In genomic region chr11:14644396-14645246, GRCh38 we compare ENCODE assay signal across 8 cellular contexts. TPM values are rescaled to one million over a fixed set of nuclear protein-coding genes. Genes with fewer than 3 reads are reported as not detected.
DNase-seq lines count a peak whose midpoint lies in the region; ATAC-seq, FAIRE-seq and TF ChIP-seq lines count a peak whose summit lies in the region.

No MANE protein-coding gene starts in this region.

- DNase-seq in Caco-2 (peak; percentile 49 to 60), GM20000 (ENCODE audit: low spot score) (peak; percentile 11), HK-2 (ENCODE audit: unreplicated experiment) (peak; percentile 51), T-helper 17 cell (peak; percentile 20 to 22 (median 21)), K562 (ENCODE audit: extremely low read depth in 1 of 4, low spot score in 3 of 4) (peak in 3 of 4 experiments; percentile 11 to 60 (median 31)), iris pigment epithelial cell (ENCODE audit: low read depth) (peak; percentile 31), GM13977 (ENCODE audit: low spot score) (no peak)
- DNase-seq in stimulated activated CD4-positive, alpha-beta T cell treated with anti-CD3 and anti-CD28 coated beads, Interleukin-15, amount 100 ng/mL, for 1 hour (ENCODE audit: low read depth in 1 of 2, low spot score in 1 of 2) = peak; percentile 14 to 24

- WGBS in K562 (ENCODE audit: insufficient coverage, low coverage, missing lambda C conversion rate) = under 1% methylated on average over 39 of the region's 56 CpGs

- peak overlapping the region; percentile 88 for H3K4me2 ChIP-seq in K562 (ENCODE audit: insufficient read depth, low read length)

- TF ChIP-seq EP300 in K562 (IDR thresholded peaks at IDR 0.05; ENCODE audit: low read length) = no peak

- H3K4me1 Mint-ChIP-seq in Caco-2 (ENCODE audit: low read depth, unreplicated experiment) (peaks cover 14% of the 10 kb centered on the region), T-helper 17 cell (peaks cover 46% of the 10 kb centered on the region)

- no peaks in the 10 kb centered on the region for H3K9me3 ChIP-seq in Caco-2
- H3K9me3 ChIP-seq in T-helper 17 cell (ENCODE audit: control insufficient read depth, low read length, poor library complexity, severe bottlenecking) = no peaks in the 10 kb centered on the region
- H3K9me3 ChIP-seq in K562 (replicated peaks; ENCODE audit: control insufficient read depth, insufficient read depth, low read depth, low read length) = no peaks in the 10 kb centered on the region

- H3K27me3 ChIP-seq in Caco-2 (replicated peaks; ENCODE audit: control insufficient read depth, insufficient read depth, low read length) = no peaks in the 10 kb centered on the region
- no peaks in the 10 kb centered on the region for H3K27me3 ChIP-seq in K562 (ENCODE audit: control insufficient read depth in 2 of 2, insufficient read depth in 2 of 2, low read length in 2 of 2)

- H3K36me3 ChIP-seq in Caco-2 (ENCODE audit: control insufficient read depth, insufficient read depth, low read length) (no peaks in the 10 kb centered on the region), K562 (ENCODE audit: control insufficient read depth, insufficient read depth, low read length) (peaks cover 25% of the 10 kb centered on the region)

- TF ChIP-seq POLR2A in K562 (conservative IDR thresholded peaks at IDR 0.05) = no peak

- in situ Hi-C loops in K562 (cut with MboI) = loop anchor here (10.0 kb wide), 1 partner anchor 250 kb away; the partner anchor contains the start of gene CYP2R1
- in situ Hi-C loops in GM13977 (cut with MboI; ENCODE audit: low pct_unique_long_range_greater_than_20kb, low sequenced_read_pairs, unreplicated experiment) = no loop called here

- POLR2A ChIA-PET in Caco-2 (lab: Charles Lee) = interaction anchor here (0.6 to 1.0 kb wide), 6 partner anchors 13 to 247 kb away, joined by 3 to 6 read pairs (median 3); partner anchors contain the start of genes CYP2R1 and PSMA1
- POLR2A ChIA-PET in K562 (lab: Yijun Ruan, JAX) = interaction anchor here (0.6 to 1.6 kb wide), 13 partner anchors 9 to 463 kb away, joined by 3 to 6 read pairs (median 3); partner anchors contain the start of gene CYP2R1

- peaks cover 99% of the 10 kb centered on the region for H3K79me2 ChIP-seq in K562 (ENCODE audit: control insufficient read depth, insufficient read depth, low read length)

- H2AFZ ChIP-seq in K562 (ENCODE audit: low read depth, low read length) = peak overlapping the region; percentile 75

- H3K9me1 ChIP-seq in K562 (ENCODE audit: control insufficient read depth, insufficient read depth, low read length) = no peaks in the 10 kb centered on the region

- peak; percentile 52 for FAIRE-seq in K562 (lab: Jason Lieb, UNC)

- H3K27ac Mint-ChIP-seq in Caco-2 (ENCODE audit: unreplicated experiment) (peak overlapping the region; percentile 62), T-helper 17 cell (peak overlapping the region; percentile 88)

- intact Hi-C loops in Caco-2 (cut with micrococcal nuclease; ENCODE audit: unreplicated experiment) = loop anchor here (1.0 to 10.0 kb wide), 4 partner anchors 62 to 130 kb away; partner anchors contain the start of gene PSMA1
- intact Hi-C loops in K562 (cut with micrococcal nuclease) = loop anchor here (5.0 kb wide), 5 partner anchors 107 to 263 kb away; partner anchors contain the start of genes CYP2R1 and PSMA1

- H3K4me1 ChIP-seq in Caco-2 (peaks cover 17% of the 10 kb centered on the region; the same call in 1 of the 2 replicates), K562 (replicated peaks in 1 of 2; ENCODE audit: control insufficient read depth in 2 of 2, insufficient read depth in 2 of 2, low read length in 2 of 2) (peaks cover 16 to 27% of the 10 kb centered on the region in 2 experiments)

- H3K27ac ChIP-seq in K562 (ENCODE audit: extremely low read depth, low read depth, low read length) = peak overlapping the region; percentile 92

- H3K4me3 Mint-ChIP-seq in Caco-2 (ENCODE audit: unreplicated experiment) (peak overlapping the region; percentile 65), T-helper 17 cell (peak overlapping the region; percentile 94)

- peak overlapping the region; percentile 80 to 98 for H3K9ac ChIP-seq in K562 (ENCODE audit: insufficient read depth in 1 of 2, low read depth in 2 of 2, low read length in 2 of 2)

- CTCF ChIA-PET in Caco-2 (lab: Charles Lee) = interaction anchor here (0.6 to 1.3 kb wide), 6 partner anchors 15 to 263 kb away, joined by 3 to 12 read pairs (median 3); partner anchors contain the start of gene CYP2R1
- CTCF ChIA-PET in K562 (lab: Yijun Ruan, JAX; ENCODE audit: low intra/inter-chr PET ratio) = interaction anchor here (0.7 kb wide), 1 partner anchor 181 kb away, joined by 3 read pairs; no protein-coding TSS in a partner anchor

- peaks cover 10% of the 10 kb centered on the region for H4K20me1 ChIP-seq in K562 (replicated peaks; ENCODE audit: control insufficient read depth, insufficient read depth, low read length)

- H3K4me3 ChIP-seq in Caco-2 (ENCODE audit: low read depth, low read length) = peak overlapping the region; percentile 97
- H3K4me3 ChIP-seq in K562 = peak overlapping the region; percentile 77

- ATAC-seq in T-helper 17 cell (peak; percentile 59), K562 (peak; percentile 56)

- H3K36me3 Mint-ChIP-seq in Caco-2 (ENCODE audit: insufficient read depth, unreplicated experiment) (no peaks in the 10 kb centered on the region), T-helper 17 cell (ENCODE audit: low read depth) (peaks cover 6% of the 10 kb centered on the region)

- TF ChIP-seq CTCF in Caco-2 (IDR thresholded peaks at IDR 0.05; ENCODE audit: insufficient read depth in 1 of 2, low read depth in 1 of 2, low read length in 1 of 2, severe bottlenecking in 1 of 2, unreplicated experiment in 1 of 2) (peak in 1 of 2 experiments; percentile 13), GM20000 (IDR thresholded peaks at IDR 0.05; ENCODE audit: extremely low read depth, missing control alignments) (no peak), K562 (IDR thresholded peaks at IDR 0.05 in 2 of 3, conservative IDR thresholded peaks at IDR 0.05 in 1 of 3; ENCODE audit: insufficient read depth in 2 of 3, low read depth in 1 of 3, low read length in 3 of 3) (0 out of 6 replicates have a peak, but pooled peaks of 1 of the 3 experiments have one; percentile 17), GM13977 (IDR thresholded peaks at IDR 0.05; ENCODE audit: extremely low read depth, insufficient read depth, missing control alignments) (no peak)

- no peak for TF ChIP-seq RAD21 in K562 (CRISPR knock-in tag; conservative IDR thresholded peaks at IDR 0.05 in 1 of 2, IDR thresholded peaks at IDR 0.05 in 1 of 2)

- BruUV-seq in Caco-2 (replicated peaks; lab: Mats Ljungman, UMichigan) (no TSS peak), K562 (replicated peaks; lab: Mats Ljungman, UMichigan) (no TSS peak)

- no peaks in the 10 kb centered on the region for H3K9me3 Mint-ChIP-seq in Caco-2 (ENCODE audit: unreplicated experiment)

- no peaks in the 10 kb centered on the region for H3K27me3 Mint-ChIP-seq in Caco-2 (ENCODE audit: insufficient read depth, unreplicated experiment)
- H3K27me3 Mint-ChIP-seq in T-helper 17 cell = peaks cover 7% of the 10 kb centered on the region

TF ChIP-seq in K562, 482 proteins besides CTCF, POLR2A, EP300 and RAD21 (continues in another document):
- no peak for TF ChIP-seq GABPA (tag; conservative IDR thresholded peaks at IDR 0.05; ENCODE audit: low read depth)
- no peak for TF ChIP-seq OTX1 (CRISPR knock-in tag; IDR thresholded peaks at IDR 0.05)
- no peak for TF ChIP-seq ZFP30 (CRISPR knock-in tag; IDR thresholded peaks at IDR 0.05; ENCODE audit: borderline replicate concordance)
- no peak for TF ChIP-seq RBM39 (optimal IDR thresholded peaks at IDR 0.05; ENCODE audit: low read depth, low read length)
- no peak for TF ChIP-seq FOXJ3 (CRISPR knock-in tag; IDR thresholded peaks at IDR 0.05)
- TF ChIP-seq ADNP (tag; IDR thresholded peaks at IDR 0.05) = no peak
- TF ChIP-seq ZNF24 (IDR thresholded peaks at IDR 0.05) = 0 out of 2 replicates have a peak, but pooled peaks have one; percentile 10
- TF ChIP-seq RBM14 (IDR thresholded peaks at IDR 0.05; ENCODE audit: borderline replicate concordance, insufficient read depth, low read depth, low read length) = 0 out of 2 replicates have a peak, but pooled peaks have one; percentile 40
- peak; percentile 26; the same call in 1 of the 2 replicates for TF ChIP-seq EGR1 (conservative IDR thresholded peaks at IDR 0.05)

RNA-seq across cellular contexts. Expression of gene PDE3B, which starts 1.0 kb away (rescaled TPM):
- total RNA-seq in Caco-2 (2022) (20.6 and 21.8 TPM in 2 replicates), T-helper 17 cell (10 to 100 TPM; 68.9 to 90.4 TPM), K562 (2014; rRNA removed) (12.2 and 13.8 TPM in 2 replicates), K562 (2014; rRNA removed; fragmentation: Illumina TruSeq; extraction: Trizol) (16.3 and 17.0 TPM in 2 replicates), K562 (2015; rRNA removed; fragmentation: Illumina TruSeq; extraction: Trizol) (20.9 and 22.5 TPM in 2 replicates), K562 (2021) (15.1 and 15.8 TPM in 2 replicates)
- total RNA-seq in K562 (2011; cell fraction: chromatin; rRNA removed; ENCODE audit: low replicate concordance) = 21.1 and 47.2 TPM in 2 replicates
- 12.0 and 15.7 TPM in 2 replicates for total RNA-seq in K562 (2011; cell fraction: nucleolus; rRNA removed)
- 24.6 and 34.8 TPM in 2 replicates for total RNA-seq in K562 (2011; cell fraction: nucleoplasm; rRNA removed)
- polyA plus RNA-seq in K562 (2011; rRNA removed) (7.9 and 11.4 TPM in 2 replicates), K562 (2014; fragmentation: Illumina TruSeq; extraction: Trizol) (9.9 and 13.7 TPM in 2 replicates), K562 (2014; fragmentation: Nextera tagmentation; extraction: Ambion mirVana) (1 to 10 TPM; 2.3 to 2.9 TPM), K562 (2014; rRNA removed) (7.5 and 7.8 TPM in 2 replicates)
- 3.5 and 6.3 TPM in 2 replicates for polyA plus RNA-seq in K562 (2011; cell fraction: cytosol; rRNA removed)
- polyA plus RNA-seq in K562 (2011; cell fraction: nucleus; rRNA removed) = 17.5 and 17.6 TPM in 2 replicates
- polyA plus RNA-seq in K562 (2012) = 9.8 and 10.0 TPM in 2 replicates
- polyA minus RNA-seq in K562 (2011; rRNA and poly(A)+ RNA removed) = 21.1 and 26.2 TPM in 2 replicates
- 7.8 and 12.7 TPM in 2 replicates for polyA minus RNA-seq in K562 (2011; cell fraction: cytosol; rRNA and poly(A)+ RNA removed)
- 31.1 and 33.1 TPM in 2 replicates for polyA minus RNA-seq in K562 (2011; cell fraction: nucleus; rRNA and poly(A)+ RNA removed)
